1 cellular context compared by ENCODE assay signal in the genomic region with DNA sequence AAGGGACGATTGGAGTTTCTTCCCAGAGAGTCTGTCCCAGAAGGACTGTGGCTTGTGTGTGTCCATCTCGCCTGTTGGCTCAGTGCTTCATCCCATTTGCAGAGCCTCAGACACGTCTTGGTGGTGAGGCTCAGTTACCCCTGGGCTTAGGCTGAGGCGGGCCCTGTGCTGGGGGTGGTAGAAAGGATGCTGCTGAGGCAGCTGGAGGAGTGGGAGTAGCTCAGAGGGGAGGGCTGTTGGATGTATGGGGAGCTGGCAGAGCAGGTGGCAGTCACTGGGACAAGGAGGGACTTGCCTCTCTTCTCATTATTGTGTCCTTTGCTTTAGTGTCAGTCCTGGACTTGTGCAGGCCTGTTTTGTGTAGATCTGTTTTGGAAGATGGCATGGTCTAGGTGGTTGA.
TF ChIP-seq lines count a peak whose summit lies in the region.

No MANE protein-coding gene starts in this region.

TF ChIP-seq in HEK293, 187 proteins besides CTCF, POLR2A, EP300 and RAD21:
- TF ChIP-seq ZSCAN16 (tag by site-specific recombination; IDR thresholded peaks at IDR 0.05): peak; percentile 54; the same call in 1 of the 2 replicates
- TF ChIP-seq ZNF600 (tag by site-specific recombination; IDR thresholded peaks at IDR 0.05): peak; percentile 39; the same call in 1 of the 2 replicates
- TF ChIP-seq ZBTB7A (tag by site-specific recombination; IDR thresholded peaks at IDR 0.05; ENCODE audit: low read depth): no peak
- TF ChIP-seq ZNF843 (tag by site-specific recombination; IDR thresholded peaks at IDR 0.05): no peak
- no peak for TF ChIP-seq ZNF24 (tag by site-specific recombination; IDR thresholded peaks at IDR 0.05)
- TF ChIP-seq ZNF114 (tag by site-specific recombination; IDR thresholded peaks at IDR 0.05): no peak
- TF ChIP-seq ZNF404 (tag by site-specific recombination; IDR thresholded peaks at IDR 0.05): no peak
- no peak for TF ChIP-seq ZFP69B (tag by site-specific recombination; IDR thresholded peaks at IDR 0.05)
- TF ChIP-seq ZNF214 (tag by site-specific recombination; IDR thresholded peaks at IDR 0.05; ENCODE audit: borderline replicate concordance): no peak
- no peak for TF ChIP-seq TRIM28 (IDR thresholded peaks at IDR 0.05; ENCODE audit: borderline replicate concordance, low read length)
- no peak for TF ChIP-seq SP7 (tag by site-specific recombination; IDR thresholded peaks at IDR 0.05)
- TF ChIP-seq ZNF48 (tag by site-specific recombination; IDR thresholded peaks at IDR 0.05): no peak
- no peak for TF ChIP-seq ZNF791 (tag by site-specific recombination; IDR thresholded peaks at IDR 0.05)
- no peak for TF ChIP-seq EGR2 (tag by site-specific recombination; IDR thresholded peaks at IDR 0.05; ENCODE audit: low read depth)
- TF ChIP-seq, protein P1, sequence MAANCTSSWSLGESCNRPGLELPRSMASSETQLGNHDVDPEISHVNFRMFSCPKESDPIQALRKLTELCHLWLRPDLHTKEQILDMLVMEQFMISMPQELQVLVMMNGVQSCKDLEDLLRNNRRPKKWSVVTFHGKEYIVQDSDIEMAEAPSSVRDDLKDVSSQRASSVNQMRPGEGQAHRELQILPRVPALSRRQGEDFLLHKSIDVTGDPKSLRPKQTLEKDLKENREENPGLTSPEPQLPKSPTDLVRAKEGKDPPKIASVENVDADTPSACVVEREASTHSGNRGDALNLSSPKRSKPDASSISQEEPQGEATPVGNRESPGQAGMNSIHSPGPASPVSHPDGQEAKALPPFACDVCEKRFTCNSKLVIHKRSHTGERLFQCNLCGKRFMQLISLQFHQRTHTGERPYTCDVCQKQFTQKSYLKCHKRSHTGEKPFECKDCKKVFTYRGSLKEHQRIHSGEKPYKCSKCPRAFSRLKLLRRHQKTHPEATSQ (tag by site-specific recombination; IDR thresholded peaks at IDR 0.05): no peak
- TF ChIP-seq WT1 (tag by site-specific recombination; IDR thresholded peaks at IDR 0.05): no peak
- no peak for TF ChIP-seq ZNF777 (tag by site-specific recombination; IDR thresholded peaks at IDR 0.05; ENCODE audit: borderline replicate concordance)
- TF ChIP-seq, protein P2, sequence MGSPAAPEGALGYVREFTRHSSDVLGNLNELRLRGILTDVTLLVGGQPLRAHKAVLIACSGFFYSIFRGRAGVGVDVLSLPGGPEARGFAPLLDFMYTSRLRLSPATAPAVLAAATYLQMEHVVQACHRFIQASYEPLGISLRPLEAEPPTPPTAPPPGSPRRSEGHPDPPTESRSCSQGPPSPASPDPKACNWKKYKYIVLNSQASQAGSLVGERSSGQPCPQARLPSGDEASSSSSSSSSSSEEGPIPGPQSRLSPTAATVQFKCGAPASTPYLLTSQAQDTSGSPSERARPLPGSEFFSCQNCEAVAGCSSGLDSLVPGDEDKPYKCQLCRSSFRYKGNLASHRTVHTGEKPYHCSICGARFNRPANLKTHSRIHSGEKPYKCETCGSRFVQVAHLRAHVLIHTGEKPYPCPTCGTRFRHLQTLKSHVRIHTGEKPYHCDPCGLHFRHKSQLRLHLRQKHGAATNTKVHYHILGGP (tag by site-specific recombination; IDR thresholded peaks at IDR 0.05): no peak
- TF ChIP-seq SP2 (tag by site-specific recombination; IDR thresholded peaks at IDR 0.05): no peak
- TF ChIP-seq, protein P3, sequence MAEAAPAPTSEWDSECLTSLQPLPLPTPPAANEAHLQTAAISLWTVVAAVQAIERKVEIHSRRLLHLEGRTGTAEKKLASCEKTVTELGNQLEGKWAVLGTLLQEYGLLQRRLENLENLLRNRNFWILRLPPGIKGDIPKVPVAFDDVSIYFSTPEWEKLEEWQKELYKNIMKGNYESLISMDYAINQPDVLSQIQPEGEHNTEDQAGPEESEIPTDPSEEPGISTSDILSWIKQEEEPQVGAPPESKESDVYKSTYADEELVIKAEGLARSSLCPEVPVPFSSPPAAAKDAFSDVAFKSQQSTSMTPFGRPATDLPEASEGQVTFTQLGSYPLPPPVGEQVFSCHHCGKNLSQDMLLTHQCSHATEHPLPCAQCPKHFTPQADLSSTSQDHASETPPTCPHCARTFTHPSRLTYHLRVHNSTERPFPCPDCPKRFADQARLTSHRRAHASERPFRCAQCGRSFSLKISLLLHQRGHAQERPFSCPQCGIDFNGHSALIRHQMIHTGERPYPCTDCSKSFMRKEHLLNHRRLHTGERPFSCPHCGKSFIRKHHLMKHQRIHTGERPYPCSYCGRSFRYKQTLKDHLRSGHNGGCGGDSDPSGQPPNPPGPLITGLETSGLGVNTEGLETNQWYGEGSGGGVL (tag by site-specific recombination; IDR thresholded peaks at IDR 0.05): no peak
- no peak for TF ChIP-seq ZNF701 (tag by site-specific recombination; IDR thresholded peaks at IDR 0.05)
- no peak for TF ChIP-seq OSR2 (tag by site-specific recombination; IDR thresholded peaks at IDR 0.05)
- no peak for TF ChIP-seq ZNF558 (tag by site-specific recombination; IDR thresholded peaks at IDR 0.05)
- TF ChIP-seq HOXD13 (CRISPR knock-in tag; IDR thresholded peaks at IDR 0.05; ENCODE audit: borderline replicate concordance): no peak
- TF ChIP-seq ZNF394 (tag by site-specific recombination; IDR thresholded peaks at IDR 0.05; ENCODE audit: borderline replicate concordance): peak; percentile 77; the same call in 1 of the 2 replicates
- TF ChIP-seq ZNF549 (tag by site-specific recombination; IDR thresholded peaks at IDR 0.05): no peak
- TF ChIP-seq HOXC10 (CRISPR knock-in tag; IDR thresholded peaks at IDR 0.05): no peak
